ENCODE assay signal across 22 cellular contexts in genomic region chr14:53214384-53214783, GRCh38.
"Had no signal": no experiment of that assay in that cellular context is flagged by ENCODE, and none has a peak within 500 bp of the region (broad histone marks: within the 10 kb centered on the region; RNA-seq: fewer than 3 reads in every experiment).

No MANE protein-coding gene starts in this region.

- H3K27ac Mint-ChIP-seq: activated CD4-positive, alpha-beta T cell treated with anti-CD3 and anti-CD28 coated beads for 36 hours; activated naive CD4-positive, alpha-beta T cell treated with anti-CD3 and anti-CD28 coated beads for 36 hours; activated naive CD8-positive, alpha-beta T cell treated with anti-CD3 and anti-CD28 coated beads for 36 hours had no signal

- H3K27ac ChIP-seq: adrenal gland, brain microvascular endothelial cell, esophagus muscularis mucosa, foreskin keratinocyte, left ventricle myocardium inferior, neutrophil, pancreas, right atrium auricular region, transverse colon had no signal

- DNase-seq: activated CD4-positive, alpha-beta T cell treated with anti-CD3 and anti-CD28 coated beads for 36 hours; activated CD4-positive, CD25-positive, alpha-beta regulatory T cell; activated effector memory CD4-positive, alpha-beta T cell treated with anti-CD3 and anti-CD28 coated beads, Interleukin-2, amount 50 U/mL, for 16 hours; activated naive CD4-positive, alpha-beta T cell treated with anti-CD3 and anti-CD28 coated beads for 36 hours; activated naive CD8-positive, alpha-beta T cell treated with anti-CD3 and anti-CD28 coated beads for 36 hours; adrenal gland; brain microvascular endothelial cell; effector CD4-positive, alpha-beta T cell; foreskin keratinocyte; kidney glomerular epithelial cell; left ventricle myocardium inferior; naive B cell; pancreas; spleen; stimulated activated CD4-positive, alpha-beta T cell treated with anti-CD3 and anti-CD28 coated beads, Interleukin-2, amount 100 ng/mL, for 48 hours; stimulated activated naive CD4-positive, alpha-beta T cell treated with Interleukin-2 at 50 U/mL for 16 hours; T-helper 1 cell; transverse colon had no signal

- H3K4me1 ChIP-seq: foreskin keratinocyte had no signal

- H3K36me3 Mint-ChIP-seq: activated naive CD8-positive, alpha-beta T cell treated with anti-CD3 and anti-CD28 coated beads for 36 hours; naive B cell had no signal

- H3K36me3 ChIP-seq: adrenal gland, brain microvascular endothelial cell, esophagus muscularis mucosa, left ventricle myocardium inferior, neutrophil, pancreas, right atrium auricular region, spleen, transverse colon had no signal

- ATAC-seq: activated CD4-positive, alpha-beta T cell treated with anti-CD3 and anti-CD28 coated beads for 36 hours; foreskin keratinocyte; pancreas had no signal

- H3K27me3 ChIP-seq: adrenal gland, brain microvascular endothelial cell, esophagus muscularis mucosa, foreskin keratinocyte, pancreas, right atrium auricular region, spleen, transverse colon had no signal

- H3K9me3 ChIP-seq: adrenal gland, esophagus muscularis mucosa, left ventricle myocardium inferior, neutrophil, pancreas, right atrium auricular region, spleen, transverse colon had no signal

- H3K27me3 Mint-ChIP-seq: activated CD4-positive, alpha-beta T cell treated with anti-CD3 and anti-CD28 coated beads for 36 hours; activated naive CD8-positive, alpha-beta T cell treated with anti-CD3 and anti-CD28 coated beads for 36 hours; naive B cell had no signal

- H3K9me3 Mint-ChIP-seq: activated naive CD4-positive, alpha-beta T cell treated with anti-CD3 and anti-CD28 coated beads for 36 hours had no signal

- H3K4me3 ChIP-seq: adrenal gland, esophagus muscularis mucosa, left ventricle myocardium inferior, lung, pancreas, right atrium auricular region, spleen, transverse colon had no signal

- H3K4me3 Mint-ChIP-seq: activated CD4-positive, alpha-beta T cell treated with anti-CD3 and anti-CD28 coated beads for 36 hours; activated naive CD4-positive, alpha-beta T cell treated with anti-CD3 and anti-CD28 coated beads for 36 hours; activated naive CD8-positive, alpha-beta T cell treated with anti-CD3 and anti-CD28 coated beads for 36 hours; naive B cell had no signal
